1 cellular context compared by ENCODE assay signal in genomic region chr19:10603873-10604459, GRCh38.
TF ChIP-seq lines count a peak whose summit lies in the region.

No MANE protein-coding gene starts in this region.

TF ChIP-seq in endothelial cell of umbilical vein, 7 proteins besides CTCF, POLR2A, EP300 and RAD21:
- no peak for TF ChIP-seq JUN (IDR thresholded peaks at IDR 0.05; ENCODE audit: borderline replicate concordance, insufficient read depth, insufficient read length, low read depth)
- TF ChIP-seq GATA2 (IDR thresholded peaks at IDR 0.05; ENCODE audit: insufficient read depth, insufficient read length, low read depth, low read length) = no peak
- no peak for TF ChIP-seq MYC (IDR thresholded peaks at IDR 0.05; ENCODE audit: low read depth, low read length)
- TF ChIP-seq MAX (IDR thresholded peaks at IDR 0.05; ENCODE audit: insufficient read depth, insufficient read length) = no peak
TF ChIP-seq in endothelial cell of umbilical vein: peak in this region for 0.
